ENCODE assay signal across 1 cellular context in genomic region chr19:28310829-28311228, GRCh38.
TF ChIP-seq lines count a peak whose summit lies in the region.
"Not testable (repeated sequence)": the region's sequence is repeated elsewhere in the genome, so short reads cannot be mapped to it uniquely, and the experiment has no call there.

No MANE protein-coding gene starts in this region.

- H3K9me3 ChIP-seq in HEK293 (ENCODE audit: control insufficient read depth, insufficient read depth, low read depth, low read length), result not testable (repeated sequence)

- peaks cover 10% of the 10 kb centered on the region for H3K4me1 ChIP-seq in HEK293 (ENCODE audit: control insufficient read depth, insufficient read depth, low read length)

- H3K4me3 ChIP-seq in HEK293 (ENCODE audit: low read depth, low read length), result not testable (repeated sequence)

- CTCF ChIA-PET in HEK293 (lab: Yijun Ruan, JAX), result interaction anchor here (1.9 to 5.1 kb wide), 2 partner anchors 13 to 70 kb away, joined by 7 to 37 read pairs; no protein-coding TSS in a partner anchor

- POLR2A ChIA-PET in HEK293 (lab: Yijun Ruan, JAX), result not testable (repeated sequence)

- TF ChIP-seq CTCF in HEK293 (tag by site-specific recombination; IDR thresholded peaks at IDR 0.05), result not testable (repeated sequence)

- not testable (repeated sequence) for H3K27ac ChIP-seq in HEK293 (ENCODE audit: extremely low read depth, low read depth, low read length)

- H3K36me3 ChIP-seq in HEK293 (ENCODE audit: control insufficient read depth in 2 of 2, insufficient read depth in 1 of 2, low read length in 2 of 2), result not testable (repeated sequence)

TF ChIP-seq in HEK293, 187 proteins besides CTCF, POLR2A, EP300 and RAD21:
- TF ChIP-seq ZNF146 (tag by site-specific recombination; IDR thresholded peaks at IDR 0.05), result peak; percentile 91
- TF ChIP-seq, protein P1, sequence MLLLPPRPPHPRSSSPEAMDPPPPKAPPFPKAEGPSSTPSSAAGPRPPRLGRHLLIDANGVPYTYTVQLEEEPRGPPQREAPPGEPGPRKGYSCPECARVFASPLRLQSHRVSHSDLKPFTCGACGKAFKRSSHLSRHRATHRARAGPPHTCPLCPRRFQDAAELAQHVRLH (tag by site-specific recombination; IDR thresholded peaks at IDR 0.05), result 0 out of 2 replicates have a peak, but pooled peaks have one; percentile 33
